Comparison of ENCODE assay signal across 8 cellular contexts in genomic region chr4:71186566-71187398, GRCh38.
DNase-seq lines count a peak whose midpoint lies in the region; ATAC-seq and TF ChIP-seq lines count a peak whose summit lies in the region.

No MANE protein-coding gene starts in this region.

- peak overlapping the region; percentile 37 for H3K27ac Mint-ChIP-seq in chondrocyte (ENCODE audit: unreplicated experiment)

- peak overlapping the region; percentile 81 for H3K4me3 Mint-ChIP-seq in chondrocyte (ENCODE audit: unreplicated experiment)

- no peaks in the 10 kb centered on the region for H3K9me3 Mint-ChIP-seq in chondrocyte (ENCODE audit: low read depth)

- ATAC-seq in HG03095 (IDR thresholded peaks at IDR 0.05; ENCODE audit: unreplicated experiment) = no peak

- TF ChIP-seq CTCF in chondrocyte (IDR thresholded peaks at IDR 0.05) = no peak

- peak; percentile 41 for DNase-seq in NCI-H82 (lab: John Stamatoyannopoulos, UW)
- no peak for DNase-seq in NCI-H82 treated with DMSO at 0.1 percent for 48 hours (lab: John Stamatoyannopoulos, UW; ENCODE audit: unreplicated experiment)
- DNase-seq in HK-2 (ENCODE audit: unreplicated experiment) = peak; percentile 70
- peak; percentile 17 for DNase-seq in UCSD-AML1 (lab: John Stamatoyannopoulos, UW; ENCODE audit: unreplicated experiment)
- peak; percentile 83 for DNase-seq in chondrocyte (ENCODE audit: low spot score)
- DNase-seq in kidney tubule cell (ENCODE audit: low spot score) = peak; percentile 68
- peak in 2 of 3 donors; percentile 0 to 8 for DNase-seq in stimulated activated CD4-positive, alpha-beta T cell treated with anti-CD3 and anti-CD28 coated beads, Interleukin-12 subunit alpha, Interleukin-12 subunit beta, amount 100 ng/mL, for 48 hours (ENCODE audit: low read depth in 2 of 3, low spot score in 1 of 3)

- peaks cover 37% of the 10 kb centered on the region for H3K4me1 Mint-ChIP-seq in chondrocyte (ENCODE audit: low read depth)

- no peaks in the 10 kb centered on the region for H3K36me3 Mint-ChIP-seq in chondrocyte (ENCODE audit: low read depth)

- peaks cover 11% of the 10 kb centered on the region for H3K27me3 Mint-ChIP-seq in chondrocyte (ENCODE audit: low read depth)
